In genomic region chr12:101743724-101744472, GRCh38 we compare ENCODE assay signal across 9 cellular contexts. TPM values are rescaled to one million over a fixed set of nuclear protein-coding genes. Genes with fewer than 3 reads are reported as not detected.
DNase-seq lines count a peak whose midpoint lies in the region; ATAC-seq and TF ChIP-seq lines count a peak whose summit lies in the region.
"Had no signal": no experiment of that assay in that cellular context is flagged by ENCODE, and none has a peak within 500 bp of the region (broad histone marks: within the 10 kb centered on the region; RNA-seq: fewer than 3 reads in every experiment).

No MANE protein-coding gene starts in this region.

- no peak for TF ChIP-seq CTCF in tibial artery (IDR thresholded peaks at IDR 0.05)

- no peak overlapping the region for H3K4me2 ChIP-seq in Karpas-422 (ENCODE audit: low read depth, low read length, poor library complexity, severe bottlenecking)

- peaks cover 10% of the 10 kb centered on the region for H3K4me1 ChIP-seq in CD4-positive, CD25-positive, alpha-beta regulatory T cell (ENCODE audit: control insufficient read depth, insufficient read depth, low read length, poor library complexity, severe bottlenecking)
- H3K4me1 ChIP-seq in tibial artery (peaks cover 0 to 6% (median 0%) of the 10 kb centered on the region in 4 donors), Karpas-422 (ENCODE audit: low read length) (no peaks in the 10 kb centered on the region)

- H2AFZ ChIP-seq in Karpas-422 (ENCODE audit: low read length), result no peak overlapping the region

- no peak overlapping the region for H3K9ac ChIP-seq in Karpas-422 (ENCODE audit: low read length)

- peak; percentile 61 to 65 for ATAC-seq in CD4-positive, CD25-positive, alpha-beta regulatory T cell (ENCODE audit: low read depth in 2 of 2)
- ATAC-seq in GM19035 (IDR thresholded peaks at IDR 0.05; ENCODE audit: unreplicated experiment) (peak; percentile 95), HG03025 (IDR thresholded peaks at IDR 0.05; ENCODE audit: low FRiP score, unreplicated experiment) (peak; percentile 94)
- ATAC-seq in activated naive CD8-positive, alpha-beta T cell treated with anti-CD3 and anti-CD28 coated beads, Interleukin-2, amount 10 ng/mL, durations not matched to agents 7 days and 5 days (ENCODE audit: low read depth), result peak; percentile 46
- ATAC-seq: body of pancreas had no signal

- no peaks in the 10 kb centered on the region for H3K9me3 Mint-ChIP-seq in CD4-positive, CD25-positive, alpha-beta regulatory T cell
- H3K9me3 Mint-ChIP-seq in activated naive CD8-positive, alpha-beta T cell treated with anti-CD3 and anti-CD28 coated beads, Interleukin-2, amount 10 ng/mL, durations not matched to agents 7 days and 5 days, result no peaks in the 10 kb centered on the region

- peaks cover 36% of the 10 kb centered on the region for H3K36me3 Mint-ChIP-seq in CD4-positive, CD25-positive, alpha-beta regulatory T cell
- H3K36me3 Mint-ChIP-seq in activated naive CD8-positive, alpha-beta T cell treated with anti-CD3 and anti-CD28 coated beads, Interleukin-2, amount 10 ng/mL, durations not matched to agents 7 days and 5 days, result peaks cover 12% of the 10 kb centered on the region

- H3K27me3 ChIP-seq in CD4-positive, CD25-positive, alpha-beta regulatory T cell (ENCODE audit: control insufficient read depth, insufficient read depth, low read length), result no peaks in the 10 kb centered on the region
- H3K27me3 ChIP-seq in tibial artery (no peaks in the 10 kb centered on the region), Karpas-422 (ENCODE audit: low read length) (no peaks in the 10 kb centered on the region)
- H3K27me3 ChIP-seq: body of pancreas had no signal

- DNase-seq in CD4-positive, CD25-positive, alpha-beta regulatory T cell, result peak in 2 of 3 donors; percentile 27 to 41
- DNase-seq in activated naive CD8-positive, alpha-beta T cell treated with anti-CD3 and anti-CD28 coated beads, Interleukin-2, amount 10 ng/mL, durations not matched to agents 7 days and 5 days, result no peak
- no peak for DNase-seq in T1000 (lab: John Stamatoyannopoulos, UW)
- no peak for DNase-seq in tibial artery
- DNase-seq in NCI-H187 treated with DMSO at 0.1 percent for 48 hours (lab: John Stamatoyannopoulos, UW), result no peak
- DNase-seq in Karpas-422, result no peak

- H3K4me1 Mint-ChIP-seq in CD4-positive, CD25-positive, alpha-beta regulatory T cell, result peaks cover 0 to 13% (median 3%) of the 10 kb centered on the region in 4 donors
- peaks cover 14% of the 10 kb centered on the region for H3K4me1 Mint-ChIP-seq in activated naive CD8-positive, alpha-beta T cell treated with anti-CD3 and anti-CD28 coated beads, Interleukin-2, amount 10 ng/mL, durations not matched to agents 7 days and 5 days

- peak overlapping the region; percentile 14 to 91 (median 82) for H3K27ac Mint-ChIP-seq in CD4-positive, CD25-positive, alpha-beta regulatory T cell
- H3K27ac Mint-ChIP-seq in activated naive CD8-positive, alpha-beta T cell treated with anti-CD3 and anti-CD28 coated beads, Interleukin-2, amount 10 ng/mL, durations not matched to agents 7 days and 5 days, result peak overlapping the region; percentile 62

- no peaks in the 10 kb centered on the region for H4K20me1 ChIP-seq in Karpas-422 (ENCODE audit: insufficient read depth, low read depth, low read length)

- H3K4me3 Mint-ChIP-seq in CD4-positive, CD25-positive, alpha-beta regulatory T cell, result peak overlapping the region in 1 of 4 donors; percentile 44
- no peak overlapping the region for H3K4me3 Mint-ChIP-seq in activated naive CD8-positive, alpha-beta T cell treated with anti-CD3 and anti-CD28 coated beads, Interleukin-2, amount 10 ng/mL, durations not matched to agents 7 days and 5 days

- no peak overlapping the region for H3K4me3 ChIP-seq in CD4-positive, CD25-positive, alpha-beta regulatory T cell (ENCODE audit: low read depth, low read length)
- H3K4me3 ChIP-seq in tibial artery (no peak overlapping the region), Karpas-422 (ENCODE audit: low read length) (no peak overlapping the region)
- H3K4me3 ChIP-seq: body of pancreas had no signal

- no peaks in the 10 kb centered on the region for H3K27me3 Mint-ChIP-seq in CD4-positive, CD25-positive, alpha-beta regulatory T cell
- no peaks in the 10 kb centered on the region for H3K27me3 Mint-ChIP-seq in activated naive CD8-positive, alpha-beta T cell treated with anti-CD3 and anti-CD28 coated beads, Interleukin-2, amount 10 ng/mL, durations not matched to agents 7 days and 5 days

- intact Hi-C loops in tibial artery (cut with DNase I; ENCODE audit: low total_unique reads), result no loop called here

- H3K27ac ChIP-seq in CD4-positive, CD25-positive, alpha-beta regulatory T cell (ENCODE audit: insufficient read depth, low read length, poor library complexity, severe bottlenecking), result no peak overlapping the region
- H3K27ac ChIP-seq in tibial artery (peak overlapping the region in 1 of 2 donors; percentile 19), Karpas-422 (ENCODE audit: low read length) (no peak overlapping the region)
- H3K27ac ChIP-seq: body of pancreas had no signal

- POLR2A ChIA-PET in activated naive CD8-positive, alpha-beta T cell treated with anti-CD3 and anti-CD28 coated beads, Interleukin-2, amount 10 ng/mL, durations not matched to agents 7 days and 5 days (lab: Charles Lee), result no interaction called here

- no peaks in the 10 kb centered on the region for H3K9me3 ChIP-seq in CD4-positive, CD25-positive, alpha-beta regulatory T cell (ENCODE audit: control insufficient read depth in 2 of 2, low read length in 2 of 2)
- H3K9me3 ChIP-seq in tibial artery, result no peaks in the 10 kb centered on the region
- no peaks in the 10 kb centered on the region for H3K9me3 ChIP-seq in Karpas-422 (ENCODE audit: low read length)
- H3K9me3 ChIP-seq: body of pancreas had no signal

- H3K9me2 ChIP-seq in Karpas-422 (replicated peaks; ENCODE audit: insufficient read depth, low read length), result no peaks in the 10 kb centered on the region

- H3K79me2 ChIP-seq in Karpas-422 (ENCODE audit: low read length), result no peaks in the 10 kb centered on the region

- H3K36me3 ChIP-seq in CD4-positive, CD25-positive, alpha-beta regulatory T cell (ENCODE audit: control insufficient read depth, insufficient read depth, low read length), result peaks cover 18% of the 10 kb centered on the region
- peaks cover 31 to 71% (median 45%) of the 10 kb centered on the region in 3 donors for H3K36me3 ChIP-seq in tibial artery
- H3K36me3 ChIP-seq in Karpas-422 (ENCODE audit: insufficient read depth, low read length), result no peaks in the 10 kb centered on the region

RNA-seq across cellular contexts. Expression of gene SYCP3, which starts 4.6 kb away (rescaled TPM):
- 0.27 TPM for total RNA-seq in CD4-positive, CD25-positive, alpha-beta regulatory T cell
- under 1 TPM in 2 of 4 donors, not detected in 2; 0.03 to 0.23 TPM for polyA plus RNA-seq in CD4-positive, CD25-positive, alpha-beta regulatory T cell
- 1 to 10 TPM in 1 of 2 experiments, under 1 TPM in 1; 0.94 to 1.1 TPM for total RNA-seq in activated naive CD8-positive, alpha-beta T cell treated with anti-CD3 and anti-CD28 coated beads, Interleukin-2, amount 10 ng/mL, durations not matched to agents 7 days and 5 days
- not detected in 2 replicates for total RNA-seq in Karpas-422 (2014; rRNA removed; shearing (Covaris generic); ENCODE audit: low replicate concordance)

RNA-seq across cellular contexts. Expression of gene CHPT1, which starts 46.5 kb away (rescaled TPM):
- 9.1 TPM for total RNA-seq in CD4-positive, CD25-positive, alpha-beta regulatory T cell
- 10 to 100 TPM in 3 of 4 donors, 1 to 10 TPM in 1; 2.8 to 15.3 (median 12.1) TPM for polyA plus RNA-seq in CD4-positive, CD25-positive, alpha-beta regulatory T cell
- total RNA-seq in activated naive CD8-positive, alpha-beta T cell treated with anti-CD3 and anti-CD28 coated beads, Interleukin-2, amount 10 ng/mL, durations not matched to agents 7 days and 5 days, result 10 to 100 TPM; 13.3 to 16.2 TPM
- total RNA-seq in Karpas-422 (2014; rRNA removed; shearing (Covaris generic); ENCODE audit: low replicate concordance), result 0.11 TPM in 1 of 2 replicates, not detected in the other

Comparison
In these comparisons a context has a peak if more than half of its experiments do, and no peak if none do; other contexts are left out.
1. DNase-seq: peak in CD4-positive, CD25-positive, alpha-beta regulatory T cell (2 of 3); none in activated naive CD8-positive, alpha-beta T cell treated with anti-CD3 and anti-CD28 coated beads, Interleukin-2, amount 10 ng/mL, durations not matched to agents 7 days and 5 days (single experiment), T1000 (single experiment), tibial artery (0 of 2), NCI-H187 treated with DMSO at 0.1 percent for 48 hours (single experiment) and Karpas-422 (single experiment).
2. Peak in every context shown above with its lines, with median percentiles within 50 percentile points of each other: ATAC-seq.